ENCODE assay signal across 1 cellular context in the genomic region with DNA sequence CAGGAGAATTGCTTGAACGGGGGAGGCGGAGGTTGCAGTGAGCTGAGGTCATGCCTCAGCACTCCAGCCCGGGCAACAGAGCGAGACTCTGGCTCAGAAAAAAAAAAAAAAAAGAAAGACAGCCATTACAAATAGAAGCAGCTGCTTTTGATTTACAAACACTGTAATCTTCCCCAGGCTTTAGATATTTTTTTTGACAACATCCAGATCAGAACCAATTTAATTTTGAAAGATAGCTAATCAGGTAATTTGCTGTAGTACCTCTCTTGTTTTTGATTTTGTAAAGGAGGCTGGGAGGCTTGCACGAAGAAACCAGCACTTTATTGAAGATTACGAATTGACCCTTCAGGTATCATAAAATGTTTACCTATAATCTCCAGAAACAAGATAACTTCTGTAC.
A peak's percentile ranks its signal among the peaks of the same experiment; 100 is the strongest.
TF ChIP-seq lines count a peak whose summit lies in the region.

No MANE protein-coding gene starts in this region.

TF ChIP-seq in SK-N-SH, 30 proteins besides CTCF, POLR2A, EP300 and RAD21:
- TF ChIP-seq ELF1 (IDR thresholded peaks at IDR 0.05) = no peak
- peak; percentile 37 for TF ChIP-seq CHD2 (IDR thresholded peaks at IDR 0.05; ENCODE audit: low read length, partially characterized antibody)
- TF ChIP-seq GATA2 (CRISPR knock-in tag; IDR thresholded peaks at IDR 0.05) = peak; percentile 89
- TF ChIP-seq TCF12 (IDR thresholded peaks at IDR 0.05) = peak; percentile 61
- peak; percentile 29; the same call in 1 of the 2 replicates for TF ChIP-seq POLR2AphosphoS5 (IDR thresholded peaks at IDR 0.05; ENCODE audit: low read depth, low read length)
- no peak for TF ChIP-seq USF2 (IDR thresholded peaks at IDR 0.05; ENCODE audit: borderline replicate concordance, low read depth, low read length)
- TF ChIP-seq NRF1 (IDR thresholded peaks at IDR 0.05; ENCODE audit: low read depth, low read length) = no peak
- peak; percentile 89 for TF ChIP-seq RCOR1 (IDR thresholded peaks at IDR 0.05; ENCODE audit: low read length)
